In the genomic region with DNA sequence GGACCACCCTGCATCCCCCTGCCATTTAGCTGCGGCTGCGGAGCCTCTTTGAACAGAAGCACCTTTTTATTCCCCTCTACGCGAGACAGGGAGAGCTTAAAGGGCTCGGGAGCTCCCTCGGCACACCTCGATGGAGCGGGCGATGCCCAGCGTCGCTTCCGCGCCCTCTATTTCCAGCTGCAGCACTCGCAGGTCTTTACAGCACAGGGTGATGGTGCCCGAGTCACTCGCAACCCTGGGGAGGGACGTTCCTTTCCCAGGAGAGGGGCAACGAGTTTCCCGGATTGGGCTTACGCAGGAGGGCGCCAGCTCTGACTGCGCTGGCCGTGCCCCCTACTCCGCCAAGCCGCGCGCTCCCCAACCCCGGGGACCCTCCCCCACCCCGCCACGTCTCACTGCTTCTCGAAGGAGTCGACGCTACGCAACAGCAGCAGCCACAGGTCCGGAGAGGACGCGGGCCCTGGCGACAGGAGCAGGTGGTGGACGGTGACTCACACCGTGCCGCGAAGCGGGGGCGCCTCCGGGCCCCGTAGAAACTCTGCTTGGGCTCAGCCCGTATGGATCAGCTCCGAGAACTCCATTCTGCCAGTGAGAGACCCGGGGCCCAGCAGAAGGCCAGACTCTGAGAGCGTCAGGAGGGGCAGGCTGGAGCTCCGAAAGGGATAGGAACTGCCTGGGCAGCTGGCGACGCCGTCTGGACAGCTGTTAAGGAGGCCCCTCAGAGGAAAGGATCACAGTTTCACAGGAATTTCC, we compare ENCODE assay signal across 1 cellular context.
TF ChIP-seq lines count a peak whose summit lies in the region.

No MANE protein-coding gene starts in this region.

TF ChIP-seq in HepG2, 621 proteins besides CTCF, POLR2A, EP300 and RAD21 (continued from another document and continues in another):
- TF ChIP-seq ZBTB26 (CRISPR knock-in tag; IDR thresholded peaks at IDR 0.05; ENCODE audit: borderline replicate concordance): no peak
- peak; percentile 71; the same call in 1 of the 2 replicates for TF ChIP-seq JUND (CRISPR knock-in tag; IDR thresholded peaks at IDR 0.05)
- TF ChIP-seq KMT2A (CRISPR knock-in tag; IDR thresholded peaks at IDR 0.05): no peak
- no peak; the same call in 1 of the 2 replicates for TF ChIP-seq ZNF331 (CRISPR knock-in tag; IDR thresholded peaks at IDR 0.05)
- no peak for TF ChIP-seq ZNF616 (CRISPR knock-in tag; IDR thresholded peaks at IDR 0.05; ENCODE audit: low read depth)
- TF ChIP-seq ZNF788 (CRISPR knock-in tag; IDR thresholded peaks at IDR 0.05; ENCODE audit: borderline replicate concordance): no peak
- no peak for TF ChIP-seq CREM (IDR thresholded peaks at IDR 0.05)
- TF ChIP-seq CREM (CRISPR knock-in tag; IDR thresholded peaks at IDR 0.05): no peak
- TF ChIP-seq NFRKB (IDR thresholded peaks at IDR 0.05): no peak
- TF ChIP-seq, protein P1, sequence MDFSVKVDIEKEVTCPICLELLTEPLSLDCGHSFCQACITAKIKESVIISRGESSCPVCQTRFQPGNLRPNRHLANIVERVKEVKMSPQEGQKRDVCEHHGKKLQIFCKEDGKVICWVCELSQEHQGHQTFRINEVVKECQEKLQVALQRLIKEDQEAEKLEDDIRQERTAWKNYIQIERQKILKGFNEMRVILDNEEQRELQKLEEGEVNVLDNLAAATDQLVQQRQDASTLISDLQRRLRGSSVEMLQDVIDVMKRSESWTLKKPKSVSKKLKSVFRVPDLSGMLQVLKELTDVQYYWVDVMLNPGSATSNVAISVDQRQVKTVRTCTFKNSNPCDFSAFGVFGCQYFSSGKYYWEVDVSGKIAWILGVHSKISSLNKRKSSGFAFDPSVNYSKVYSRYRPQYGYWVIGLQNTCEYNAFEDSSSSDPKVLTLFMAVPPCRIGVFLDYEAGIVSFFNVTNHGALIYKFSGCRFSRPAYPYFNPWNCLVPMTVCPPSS (IDR thresholded peaks at IDR 0.05): no peak
- peak; percentile 64; the same call in 1 of the 2 replicates for TF ChIP-seq TGIF2 (CRISPR knock-in tag; IDR thresholded peaks at IDR 0.05)
- TF ChIP-seq ARID3A (IDR thresholded peaks at IDR 0.05; ENCODE audit: low read depth, low read length): no peak
- TF ChIP-seq MEF2D (CRISPR knock-in tag; IDR thresholded peaks at IDR 0.05): peak; percentile 61; the same call in 1 of the 2 replicates
- TF ChIP-seq FOXJ3 (CRISPR knock-in tag; IDR thresholded peaks at IDR 0.05; ENCODE audit: borderline replicate concordance): no peak
- TF ChIP-seq EEA1 (CRISPR knock-in tag; IDR thresholded peaks at IDR 0.05; ENCODE audit: borderline replicate concordance): no peak
- peak; percentile 77; the same call in 1 of the 2 replicates for TF ChIP-seq ZSCAN20 (CRISPR knock-in tag; IDR thresholded peaks at IDR 0.05; ENCODE audit: borderline replicate concordance)
- no peak for TF ChIP-seq TOPORS (CRISPR knock-in tag; IDR thresholded peaks at IDR 0.05)
- peak; percentile 18; the same call in 1 of the 2 replicates for TF ChIP-seq STAG1 (CRISPR knock-in tag; IDR thresholded peaks at IDR 0.05)
- no peak for TF ChIP-seq CENPX (CRISPR knock-in tag; IDR thresholded peaks at IDR 0.05)
- no peak for TF ChIP-seq ZNF678 (CRISPR knock-in tag; IDR thresholded peaks at IDR 0.05)
- no peak for TF ChIP-seq ZNF34 (CRISPR knock-in tag; IDR thresholded peaks at IDR 0.05; ENCODE audit: borderline replicate concordance)
- peak; percentile 69; the same call in 1 of the 2 replicates for TF ChIP-seq ZNF703 (CRISPR knock-in tag; IDR thresholded peaks at IDR 0.05; ENCODE audit: borderline replicate concordance)
- TF ChIP-seq, protein P2, sequence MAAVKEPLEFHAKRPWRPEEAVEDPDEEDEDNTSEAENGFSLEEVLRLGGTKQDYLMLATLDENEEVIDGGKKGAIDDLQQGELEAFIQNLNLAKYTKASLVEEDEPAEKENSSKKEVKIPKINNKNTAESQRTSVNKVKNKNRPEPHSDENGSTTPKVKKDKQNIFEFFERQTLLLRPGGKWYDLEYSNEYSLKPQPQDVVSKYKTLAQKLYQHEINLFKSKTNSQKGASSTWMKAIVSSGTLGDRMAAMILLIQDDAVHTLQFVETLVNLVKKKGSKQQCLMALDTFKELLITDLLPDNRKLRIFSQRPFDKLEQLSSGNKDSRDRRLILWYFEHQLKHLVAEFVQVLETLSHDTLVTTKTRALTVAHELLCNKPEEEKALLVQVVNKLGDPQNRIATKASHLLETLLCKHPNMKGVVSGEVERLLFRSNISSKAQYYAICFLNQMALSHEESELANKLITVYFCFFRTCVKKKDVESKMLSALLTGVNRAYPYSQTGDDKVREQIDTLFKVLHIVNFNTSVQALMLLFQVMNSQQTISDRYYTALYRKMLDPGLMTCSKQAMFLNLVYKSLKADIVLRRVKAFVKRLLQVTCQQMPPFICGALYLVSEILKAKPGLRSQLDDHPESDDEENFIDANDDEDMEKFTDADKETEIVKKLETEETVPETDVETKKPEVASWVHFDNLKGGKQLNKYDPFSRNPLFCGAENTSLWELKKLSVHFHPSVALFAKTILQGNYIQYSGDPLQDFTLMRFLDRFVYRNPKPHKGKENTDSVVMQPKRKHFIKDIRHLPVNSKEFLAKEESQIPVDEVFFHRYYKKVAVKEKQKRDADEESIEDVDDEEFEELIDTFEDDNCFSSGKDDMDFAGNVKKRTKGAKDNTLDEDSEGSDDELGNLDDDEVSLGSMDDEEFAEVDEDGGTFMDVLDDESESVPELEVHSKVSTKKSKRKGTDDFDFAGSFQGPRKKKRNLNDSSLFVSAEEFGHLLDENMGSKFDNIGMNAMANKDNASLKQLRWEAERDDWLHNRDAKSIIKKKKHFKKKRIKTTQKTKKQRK (IDR thresholded peaks at IDR 0.05; ENCODE audit: low read length): no peak
- no peak for TF ChIP-seq ZNF382 (CRISPR knock-in tag; IDR thresholded peaks at IDR 0.05; ENCODE audit: borderline replicate concordance)
- TF ChIP-seq, protein P3, sequence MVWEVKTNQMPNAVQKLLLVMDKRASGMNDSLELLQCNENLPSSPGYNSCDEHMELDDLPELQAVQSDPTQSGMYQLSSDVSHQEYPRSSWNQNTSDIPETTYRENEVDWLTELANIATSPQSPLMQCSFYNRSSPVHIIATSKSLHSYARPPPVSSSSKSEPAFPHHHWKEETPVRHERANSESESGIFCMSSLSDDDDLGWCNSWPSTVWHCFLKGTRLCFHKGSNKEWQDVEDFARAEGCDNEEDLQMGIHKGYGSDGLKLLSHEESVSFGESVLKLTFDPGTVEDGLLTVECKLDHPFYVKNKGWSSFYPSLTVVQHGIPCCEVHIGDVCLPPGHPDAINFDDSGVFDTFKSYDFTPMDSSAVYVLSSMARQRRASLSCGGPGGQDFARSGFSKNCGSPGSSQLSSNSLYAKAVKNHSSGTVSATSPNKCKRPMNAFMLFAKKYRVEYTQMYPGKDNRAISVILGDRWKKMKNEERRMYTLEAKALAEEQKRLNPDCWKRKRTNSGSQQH (CRISPR knock-in tag; IDR thresholded peaks at IDR 0.05; ENCODE audit: low read depth): no peak
- no peak for TF ChIP-seq SAFB2 (CRISPR knock-in tag; IDR thresholded peaks at IDR 0.05; ENCODE audit: borderline replicate concordance, low read depth)
- no peak for TF ChIP-seq ZNF460 (CRISPR knock-in tag; IDR thresholded peaks at IDR 0.05; ENCODE audit: borderline replicate concordance)
- TF ChIP-seq ZNF740 (CRISPR knock-in tag; IDR thresholded peaks at IDR 0.05): no peak
- TF ChIP-seq NR2F1 (CRISPR knock-in tag; IDR thresholded peaks at IDR 0.05): no peak
- TF ChIP-seq ZNF781 (CRISPR knock-in tag; IDR thresholded peaks at IDR 0.05; ENCODE audit: borderline replicate concordance, not compliant biosample characterization): no peak
- no peak for TF ChIP-seq BCLAF1 (IDR thresholded peaks at IDR 0.05)
- TF ChIP-seq NFE2L1 (CRISPR knock-in tag; IDR thresholded peaks at IDR 0.05; ENCODE audit: borderline replicate concordance): no peak
- TF ChIP-seq, protein P4, sequence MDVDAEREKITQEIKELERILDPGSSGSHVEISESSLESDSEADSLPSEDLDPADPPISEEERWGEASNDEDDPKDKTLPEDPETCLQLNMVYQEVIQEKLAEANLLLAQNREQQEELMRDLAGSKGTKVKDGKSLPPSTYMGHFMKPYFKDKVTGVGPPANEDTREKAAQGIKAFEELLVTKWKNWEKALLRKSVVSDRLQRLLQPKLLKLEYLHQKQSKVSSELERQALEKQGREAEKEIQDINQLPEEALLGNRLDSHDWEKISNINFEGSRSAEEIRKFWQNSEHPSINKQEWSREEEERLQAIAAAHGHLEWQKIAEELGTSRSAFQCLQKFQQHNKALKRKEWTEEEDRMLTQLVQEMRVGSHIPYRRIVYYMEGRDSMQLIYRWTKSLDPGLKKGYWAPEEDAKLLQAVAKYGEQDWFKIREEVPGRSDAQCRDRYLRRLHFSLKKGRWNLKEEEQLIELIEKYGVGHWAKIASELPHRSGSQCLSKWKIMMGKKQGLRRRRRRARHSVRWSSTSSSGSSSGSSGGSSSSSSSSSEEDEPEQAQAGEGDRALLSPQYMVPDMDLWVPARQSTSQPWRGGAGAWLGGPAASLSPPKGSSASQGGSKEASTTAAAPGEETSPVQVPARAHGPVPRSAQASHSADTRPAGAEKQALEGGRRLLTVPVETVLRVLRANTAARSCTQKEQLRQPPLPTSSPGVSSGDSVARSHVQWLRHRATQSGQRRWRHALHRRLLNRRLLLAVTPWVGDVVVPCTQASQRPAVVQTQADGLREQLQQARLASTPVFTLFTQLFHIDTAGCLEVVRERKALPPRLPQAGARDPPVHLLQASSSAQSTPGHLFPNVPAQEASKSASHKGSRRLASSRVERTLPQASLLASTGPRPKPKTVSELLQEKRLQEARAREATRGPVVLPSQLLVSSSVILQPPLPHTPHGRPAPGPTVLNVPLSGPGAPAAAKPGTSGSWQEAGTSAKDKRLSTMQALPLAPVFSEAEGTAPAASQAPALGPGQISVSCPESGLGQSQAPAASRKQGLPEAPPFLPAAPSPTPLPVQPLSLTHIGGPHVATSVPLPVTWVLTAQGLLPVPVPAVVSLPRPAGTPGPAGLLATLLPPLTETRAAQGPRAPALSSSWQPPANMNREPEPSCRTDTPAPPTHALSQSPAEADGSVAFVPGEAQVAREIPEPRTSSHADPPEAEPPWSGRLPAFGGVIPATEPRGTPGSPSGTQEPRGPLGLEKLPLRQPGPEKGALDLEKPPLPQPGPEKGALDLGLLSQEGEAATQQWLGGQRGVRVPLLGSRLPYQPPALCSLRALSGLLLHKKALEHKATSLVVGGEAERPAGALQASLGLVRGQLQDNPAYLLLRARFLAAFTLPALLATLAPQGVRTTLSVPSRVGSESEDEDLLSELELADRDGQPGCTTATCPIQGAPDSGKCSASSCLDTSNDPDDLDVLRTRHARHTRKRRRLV (CRISPR knock-in tag; IDR thresholded peaks at IDR 0.05): no peak
- no peak for TF ChIP-seq NFKB2 (CRISPR knock-in tag; IDR thresholded peaks at IDR 0.05; ENCODE audit: borderline replicate concordance)
- no peak for TF ChIP-seq TBX3 (IDR thresholded peaks at IDR 0.05; ENCODE audit: borderline replicate concordance)
- no peak for TF ChIP-seq GPBP1L1 (CRISPR knock-in tag; IDR thresholded peaks at IDR 0.05)
- TF ChIP-seq CBX5 (CRISPR knock-in tag; IDR thresholded peaks at IDR 0.05; ENCODE audit: borderline replicate concordance): no peak
